13 cellular contexts compared by ENCODE assay signal in the genomic region with DNA sequence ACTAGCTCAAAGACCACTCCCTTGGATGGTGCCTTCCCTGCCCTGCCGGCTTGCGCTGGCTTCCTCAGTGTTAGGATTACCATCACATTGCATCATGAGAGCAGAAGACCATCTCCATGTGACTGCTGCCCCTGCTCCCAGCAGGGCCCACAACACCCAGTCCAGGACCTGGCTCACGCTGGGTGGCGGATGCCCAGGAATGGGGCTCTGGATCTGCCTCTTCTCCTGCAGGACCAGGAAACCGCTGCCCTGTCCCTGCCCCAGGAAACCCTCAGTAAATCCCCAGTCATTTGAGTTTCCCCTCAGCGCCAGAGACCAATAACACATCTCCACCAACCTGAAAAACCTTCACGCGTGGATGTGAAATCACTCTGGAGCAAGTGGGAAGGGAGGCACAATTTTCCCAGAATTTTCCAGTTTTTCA. TPM values are rescaled to one million over a fixed set of nuclear protein-coding genes. Genes with fewer than 3 reads are reported as not detected.
A peak's percentile ranks its signal among the peaks of the same experiment; 100 is the strongest.
DNase-seq lines count a peak whose midpoint lies in the region; ATAC-seq, FAIRE-seq and TF ChIP-seq lines count a peak whose summit lies in the region.
"Had no signal": no experiment of that assay in that cellular context is flagged by ENCODE, and none has a peak within 500 bp of the region (broad histone marks: within the 10 kb centered on the region; RNA-seq: fewer than 3 reads in every experiment).

No MANE protein-coding gene starts in this region.

- intact Hi-C loops in Caco-2 (cut with micrococcal nuclease; ENCODE audit: unreplicated experiment) (no loop called here), natural killer cell (cut with micrococcal nuclease) (no loop called here)

- no peak for TF ChIP-seq EP300 in upper lobe of left lung (IDR thresholded peaks at IDR 0.05)

- H3K4me3 Mint-ChIP-seq in Caco-2 (ENCODE audit: unreplicated experiment) (peak overlapping the region; percentile 33), natural killer cell (peak overlapping the region; percentile 88)
- H3K4me3 Mint-ChIP-seq in activated naive CD8-positive, alpha-beta T cell treated with anti-CD3 and anti-CD28 coated beads for 36 hours: peak overlapping the region; percentile 54

- H3K36me3 ChIP-seq in Caco-2 (ENCODE audit: control insufficient read depth, insufficient read depth, low read length): no peaks in the 10 kb centered on the region
- H3K36me3 ChIP-seq in upper lobe of left lung: no peaks in the 10 kb centered on the region
- H3K36me3 ChIP-seq: left ventricle myocardium inferior had no signal

- 79 to 82% methylated on average over 8 of the region's 8 CpGs for WGBS in upper lobe of left lung, 2 donors

- no TSS peak for BruUV-seq in Caco-2 (replicated peaks; lab: Mats Ljungman, UMichigan)

- no peaks in the 10 kb centered on the region for H3K9me3 Mint-ChIP-seq in Caco-2 (ENCODE audit: unreplicated experiment)
- no peaks in the 10 kb centered on the region for H3K9me3 Mint-ChIP-seq in activated naive CD8-positive, alpha-beta T cell treated with anti-CD3 and anti-CD28 coated beads for 36 hours
- no peaks in the 10 kb centered on the region for H3K9me3 Mint-ChIP-seq in natural killer cell

- peak overlapping the region in 2 of 4 donors; percentile 89 to 92 for H3K27ac ChIP-seq in upper lobe of left lung

- H3K4me3 ChIP-seq in Caco-2 (ENCODE audit: low read depth, low read length) (no peak overlapping the region), upper lobe of left lung (no peak overlapping the region)
- H3K4me3 ChIP-seq: GM12878, left ventricle myocardium inferior had no signal

- H3K27me3 ChIP-seq in Caco-2 (replicated peaks; ENCODE audit: control insufficient read depth, insufficient read depth, low read length) (no peaks in the 10 kb centered on the region), upper lobe of left lung (no peaks in the 10 kb centered on the region)

- TF ChIP-seq POLR2A in GM12891 (IDR thresholded peaks at IDR 0.05; ENCODE audit: low read depth, low read length) (no peak), upper lobe of left lung (IDR thresholded peaks at IDR 0.05) (no peak)

- H3K27me3 Mint-ChIP-seq in Caco-2 (ENCODE audit: insufficient read depth, unreplicated experiment) (no peaks in the 10 kb centered on the region), natural killer cell (ENCODE audit: low read depth in 2 of 2) (no peaks in the 10 kb centered on the region)
- no peaks in the 10 kb centered on the region for H3K27me3 Mint-ChIP-seq in activated naive CD8-positive, alpha-beta T cell treated with anti-CD3 and anti-CD28 coated beads for 36 hours

- H3K9me3 ChIP-seq in Caco-2 (no peaks in the 10 kb centered on the region), upper lobe of left lung (no peaks in the 10 kb centered on the region)
- H3K9me3 ChIP-seq: left ventricle myocardium inferior had no signal

- ATAC-seq in natural killer cell: no peak
- no peak for ATAC-seq in upper lobe of left lung (ENCODE audit: low FRiP score in 2 of 2)
- ATAC-seq: GM12878 had no signal

- POLR2A ChIA-PET in Caco-2 (lab: Charles Lee): no interaction called here

- H3K27ac Mint-ChIP-seq in Caco-2 (ENCODE audit: unreplicated experiment) (peak overlapping the region; percentile 25), natural killer cell (peak overlapping the region; percentile 99 to 100)
- peak overlapping the region; percentile 91 for H3K27ac Mint-ChIP-seq in activated naive CD8-positive, alpha-beta T cell treated with anti-CD3 and anti-CD28 coated beads for 36 hours

- H3K36me3 Mint-ChIP-seq in Caco-2 (ENCODE audit: insufficient read depth, unreplicated experiment) (peaks cover 43% of the 10 kb centered on the region), natural killer cell (no peaks in the 10 kb centered on the region)
- peaks cover 7% of the 10 kb centered on the region for H3K36me3 Mint-ChIP-seq in activated naive CD8-positive, alpha-beta T cell treated with anti-CD3 and anti-CD28 coated beads for 36 hours

- TF ChIP-seq CTCF in Caco-2 (IDR thresholded peaks at IDR 0.05; ENCODE audit: insufficient read depth in 1 of 2, low read depth in 1 of 2, low read length in 1 of 2, severe bottlenecking in 1 of 2, unreplicated experiment in 1 of 2): no peak
- TF ChIP-seq CTCF in natural killer cell (IDR thresholded peaks at IDR 0.05): no peak
- no peak for TF ChIP-seq CTCF in upper lobe of left lung (IDR thresholded peaks at IDR 0.05)

- FAIRE-seq in GM12891 (lab: Jason Lieb, UNC): no peak
- FAIRE-seq: GM12878 had no signal

- H3K4me1 ChIP-seq in Caco-2 (peaks cover 25% of the 10 kb centered on the region), upper lobe of left lung (peaks cover 29 to 70% (median 53%) of the 10 kb centered on the region in 4 donors)

- DNase-seq in Caco-2 (no peak), LoVo (ENCODE audit: low spot score) (peak; percentile 29), natural killer cell (no peak), GM12891 (ENCODE audit: insufficient read length, low spot score) (no peak), upper lobe of left lung (no peak), medulla oblongata (ENCODE audit: extremely low spot score) (no peak)
- DNase-seq in activated naive CD8-positive, alpha-beta T cell treated with anti-CD3 and anti-CD28 coated beads for 36 hours: no peak
- DNase-seq: activated CD4-positive, alpha-beta T cell treated with anti-CD3 and anti-CD28 coated beads for 48 hours; DMS153; Kasumi-1; left ventricle myocardium inferior; stimulated activated CD4-positive, alpha-beta T cell treated with anti-CD3 and anti-CD28 coated beads, Interleukin-2, amount 100 ng/mL, for 24 hours had no signal

- H3K4me1 Mint-ChIP-seq in Caco-2 (ENCODE audit: low read depth, unreplicated experiment) (peaks cover 36% of the 10 kb centered on the region), natural killer cell (peaks cover 61 to 65% of the 10 kb centered on the region in 2 donors)
- peaks cover 55% of the 10 kb centered on the region for H3K4me1 Mint-ChIP-seq in activated naive CD8-positive, alpha-beta T cell treated with anti-CD3 and anti-CD28 coated beads for 36 hours

- CTCF ChIA-PET in Caco-2 (lab: Charles Lee): interaction anchor here (1.0 kb wide), 1 partner anchor 93 kb away, joined by 3 read pairs; a partner anchor contains a TSS

TF ChIP-seq in GM12891, 5 proteins besides CTCF, POLR2A, EP300 and RAD21:
- TF ChIP-seq PAX5 (IDR thresholded peaks at IDR 0.05; ENCODE audit: insufficient read depth, low read length, severe bottlenecking): no peak
- TF ChIP-seq TAF1 (IDR thresholded peaks at IDR 0.05; ENCODE audit: low read depth, low read length): no peak
- no peak for TF ChIP-seq POU2F2 (IDR thresholded peaks at IDR 0.05; ENCODE audit: low read depth, low read length)
- TF ChIP-seq POLR2AphosphoS5 (IDR thresholded peaks at IDR 0.05; ENCODE audit: low read depth, low read length): no peak
- no peak for TF ChIP-seq SPI1 (IDR thresholded peaks at IDR 0.05; ENCODE audit: low read depth, low read length)

RNA-seq across cellular contexts. Expression of a gene that starts 3.3 kb away (rescaled TPM):
- 84.2 and 90.8 TPM in 2 replicates for total RNA-seq in Caco-2 (2022)
- 10 to 100 TPM; 53.4 to 53.8 TPM for total RNA-seq in activated naive CD8-positive, alpha-beta T cell treated with anti-CD3 and anti-CD28 coated beads for 36 hours
- total RNA-seq in natural killer cell: 100 to 1,000 TPM; 297 to 394 (median 359) TPM
- polyA plus RNA-seq in GM12891 (2012; ENCODE audit: low read depth, missing spikeins): 20.9 TPM
- 10 to 100 TPM; 13.4 to 76.5 (median 51.7) TPM for total RNA-seq in upper lobe of left lung

RNA-seq across cellular contexts. Expression of a gene that starts 8.7 kb away (rescaled TPM):
- 0.19 and 0.59 TPM in 2 replicates for total RNA-seq in Caco-2 (2022)
- total RNA-seq in activated naive CD8-positive, alpha-beta T cell treated with anti-CD3 and anti-CD28 coated beads for 36 hours: under 1 TPM; 0.31 to 0.44 TPM
- total RNA-seq in natural killer cell: 1 to 10 TPM in 2 of 3 donors, under 1 TPM in 1; 0.75 to 2.2 (median 1.8) TPM
- polyA plus RNA-seq in GM12891 (2012; ENCODE audit: low read depth, missing spikeins): not detected
- under 1 TPM in 2 of 6 donors, not detected in 4; 0.30 to 0.34 TPM for total RNA-seq in upper lobe of left lung

Comparison
In these comparisons a context has a peak if more than half of its experiments do, and no peak if none do; other contexts are left out.
1. H3K27ac Mint-ChIP-seq: peak in every context shown above with its lines; median percentile 100 in natural killer cell; 91 in activated naive CD8-positive, alpha-beta T cell treated with anti-CD3 and anti-CD28 coated beads for 36 hours; 25 in Caco-2.
2. H3K4me3 Mint-ChIP-seq: peak in every context shown above with its lines; median percentile 88 in natural killer cell; 54 in activated naive CD8-positive, alpha-beta T cell treated with anti-CD3 and anti-CD28 coated beads for 36 hours; 33 in Caco-2.